8 cellular contexts compared by ENCODE assay signal in the genomic region with DNA sequence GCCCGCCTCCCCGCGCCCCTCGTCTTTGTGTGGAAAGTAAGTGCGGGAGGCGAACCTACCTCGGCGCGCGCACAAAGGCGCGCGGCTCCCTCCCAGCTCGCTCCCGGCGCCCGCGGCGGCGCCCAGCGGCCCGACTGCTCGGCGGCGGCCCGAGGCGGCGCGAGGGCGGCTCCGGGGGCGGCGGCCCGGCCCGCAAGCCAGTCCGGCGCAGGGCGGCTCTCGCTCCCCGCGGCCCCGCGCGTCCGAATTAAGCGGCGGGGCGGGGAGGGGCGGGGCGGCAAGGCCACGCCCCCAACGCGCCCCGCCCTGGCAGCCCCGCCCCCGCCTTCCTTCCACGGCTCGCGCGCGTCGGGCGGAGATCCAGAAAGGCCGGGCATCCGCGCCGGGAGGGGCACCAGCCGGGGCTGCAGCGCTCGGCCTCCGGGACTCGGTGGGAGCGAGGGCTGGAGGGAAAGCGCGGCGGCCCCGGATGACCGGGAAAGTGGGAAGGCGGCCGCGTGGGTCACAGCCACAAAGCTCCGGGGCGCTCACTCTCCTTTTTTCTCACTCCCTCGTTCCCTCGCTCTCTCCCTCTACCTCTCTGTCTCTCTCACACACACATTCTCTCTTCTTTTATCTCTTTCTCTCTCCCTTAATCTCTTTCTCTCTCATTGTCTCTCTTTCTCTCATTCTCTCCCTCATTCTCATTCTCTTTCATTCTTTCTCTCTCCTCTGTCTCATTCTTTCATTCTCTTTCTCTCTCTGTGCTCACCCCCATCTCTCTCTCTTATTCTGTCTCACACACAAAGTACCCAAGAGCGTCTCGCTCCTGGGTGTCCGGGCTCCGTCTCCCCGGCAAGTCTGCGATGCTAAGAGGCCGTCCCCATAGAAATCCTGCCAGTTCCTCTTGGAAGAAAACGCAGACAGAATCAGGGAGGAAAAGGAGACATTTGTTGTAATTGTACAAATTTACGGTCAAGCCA.
DNase-seq lines count a peak whose midpoint lies in the region; TF ChIP-seq lines count a peak whose summit lies in the region.

No MANE protein-coding gene starts in this region.

- H4K20me1 ChIP-seq in smooth muscle cell (ENCODE audit: low read depth): peaks cover 32% of the 10 kb centered on the region

- peak; percentile 84 for TF ChIP-seq POLR2A in GM10847 (IDR thresholded peaks at IDR 0.05; ENCODE audit: extremely low read depth, insufficient read length)

- WGBS in smooth muscle cell (ENCODE audit: low lambda C conversion rate): 2% methylated on average over 43 of the region's 94 CpGs

- DNase-seq in HCEC 1CT (peak; percentile 74), NCI-H1092 (lab: John Stamatoyannopoulos, UW) (peak; percentile 54), iris pigment epithelial cell (ENCODE audit: low read depth) (peak; percentile 73), smooth muscle cell (lab: John Stamatoyannopoulos, UW; ENCODE audit: unreplicated experiment) (peak; percentile 59), OCI-M1 (lab: John Stamatoyannopoulos, UW) (no peak)
- peak; percentile 70 for DNase-seq in central memory CD4-positive, alpha-beta T cell

- peak overlapping the region; percentile 80 for H3K4me3 ChIP-seq in WI38 (ENCODE audit: low read depth, low read length)
- peak overlapping the region; percentile 62 for H3K4me3 ChIP-seq in smooth muscle cell

- peak overlapping the region; percentile 88 for H3K9ac ChIP-seq in smooth muscle cell (ENCODE audit: low read depth)

- peaks cover 15% of the 10 kb centered on the region for H3K4me1 ChIP-seq in smooth muscle cell (ENCODE audit: low read depth)

- H3K27ac ChIP-seq in smooth muscle cell (ENCODE audit: low read depth): peak overlapping the region; percentile 92

- no peaks in the 10 kb centered on the region for H3K9me3 ChIP-seq in smooth muscle cell (replicated peaks; ENCODE audit: low read depth)

- H2AFZ ChIP-seq in smooth muscle cell (ENCODE audit: low read depth): peak overlapping the region; percentile 79

- H3K36me3 ChIP-seq in smooth muscle cell (ENCODE audit: low read depth): no peaks in the 10 kb centered on the region

- H3F3A ChIP-seq in smooth muscle cell (ENCODE audit: low read depth): no peaks in the 10 kb centered on the region

- TF ChIP-seq CTCF in WI38 (IDR thresholded peaks at IDR 0.05; ENCODE audit: low read depth, low read length) (no peak), smooth muscle cell (IDR thresholded peaks at IDR 0.05; ENCODE audit: borderline replicate concordance, insufficient read depth, poor library complexity, severe bottlenecking) (no peak)

- peaks cover 12% of the 10 kb centered on the region for H3K79me2 ChIP-seq in smooth muscle cell (ENCODE audit: low read depth)

- peak overlapping the region; percentile 95 for H3K4me2 ChIP-seq in smooth muscle cell

- no peaks in the 10 kb centered on the region for H3K27me3 ChIP-seq in smooth muscle cell (ENCODE audit: low read depth)
